9 cellular contexts compared by ENCODE assay signal in genomic region chr22:24134090-24134846, GRCh38.
DNase-seq lines count a peak whose midpoint lies in the region; ATAC-seq and TF ChIP-seq lines count a peak whose summit lies in the region.
"Had no signal": no experiment of that assay in that cellular context is flagged by ENCODE, and none has a peak within 500 bp of the region (broad histone marks: within the 10 kb centered on the region; RNA-seq: fewer than 3 reads in every experiment).

No MANE protein-coding gene starts in this region.

- no peak for TF ChIP-seq CTCF in fibroblast of mammary gland (conservative IDR thresholded peaks at IDR 0.05; ENCODE audit: control insufficient read depth, insufficient read depth, low read depth, low read length)

- ATAC-seq in HG02759 (IDR thresholded peaks at IDR 0.05; ENCODE audit: unreplicated experiment): no peak

- no peak overlapping the region for H3K4me3 ChIP-seq in fibroblast of mammary gland (ENCODE audit: control insufficient read depth, low read depth, low read length)
- H3K4me3 ChIP-seq: uterus had no signal

- DNase-seq in GDM1 (lab: John Stamatoyannopoulos, UW) (peak; percentile 95), fibroblast of mammary gland (ENCODE audit: low read depth) (peak; percentile 33), OCI-M1 (lab: John Stamatoyannopoulos, UW) (no peak), iPS-NIHi7 (ENCODE audit: extremely low spot score) (no peak), epidermal melanocyte (ENCODE audit: insufficient read length, low spot score) (no peak)
- DNase-seq in activated CD8-positive, alpha-beta memory T cell treated with anti-CD3 and anti-CD28 coated beads for 48 hours (ENCODE audit: low read depth in 2 of 3, low spot score in 2 of 3): peak in 2 of 3 experiments; percentile 37 to 51
- peak; percentile 81 for DNase-seq in stimulated activated CD4-positive, alpha-beta T cell treated with anti-CD3 and anti-CD28 coated beads, Interleukin-2, amount 100 ng/mL, for 4 hours (ENCODE audit: low read depth)

Comparison
In these comparisons a context has a peak if more than half of its experiments do, and no peak if none do; other contexts are left out.
1. DNase-seq: peak in GDM1 (single experiment), activated CD8-positive, alpha-beta memory T cell treated with anti-CD3 and anti-CD28 coated beads for 48 hours (2 of 3), fibroblast of mammary gland (single experiment) and stimulated activated CD4-positive, alpha-beta T cell treated with anti-CD3 and anti-CD28 coated beads, Interleukin-2, amount 100 ng/mL, for 4 hours (single experiment); none in OCI-M1 (single experiment), iPS-NIHi7 (single experiment) and epidermal melanocyte (single experiment).